Comparison of ENCODE assay signal across 1 cellular context in the genomic region with DNA sequence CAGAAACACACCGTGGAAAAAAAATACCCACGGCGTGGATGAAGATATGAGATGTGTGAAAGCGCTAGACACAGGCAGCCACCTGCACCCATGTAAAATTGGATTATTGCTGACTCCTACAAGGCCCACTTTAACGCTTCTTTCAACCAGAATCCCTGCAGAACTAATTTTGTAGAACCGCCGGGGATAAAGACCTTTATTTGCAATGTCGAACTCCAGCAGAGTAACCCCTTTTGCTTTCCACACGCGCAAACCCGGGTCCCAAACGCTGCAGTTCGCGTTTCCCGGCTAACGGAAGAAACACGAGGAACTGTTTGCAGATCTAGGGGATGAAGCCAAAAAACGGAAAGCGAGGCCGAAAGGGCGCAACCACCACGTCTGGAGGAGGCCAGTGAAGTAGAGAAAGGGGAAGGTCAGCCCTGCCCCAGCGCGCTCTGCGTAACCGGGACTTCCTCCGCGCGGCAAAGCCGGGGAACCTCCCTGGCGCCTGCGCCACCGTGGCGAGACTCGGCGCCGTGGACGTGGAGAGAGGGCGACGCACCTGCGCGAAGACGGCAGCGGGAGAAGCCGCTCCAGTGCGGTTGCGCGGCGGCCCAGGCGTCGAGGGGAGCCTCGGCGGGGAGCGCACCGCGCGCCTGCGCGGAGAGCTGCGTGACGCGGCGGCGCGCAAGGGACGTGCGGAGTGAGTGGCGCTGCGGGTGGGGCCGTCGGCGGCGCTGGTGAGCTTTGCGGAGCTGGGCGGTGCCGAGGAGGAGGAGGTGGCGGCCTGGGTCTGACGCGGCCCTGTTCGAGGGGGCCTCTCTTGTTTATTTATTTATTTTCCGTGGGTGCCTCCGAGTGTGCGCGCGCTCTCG.
A peak's percentile ranks its signal among the peaks of the same experiment; 100 is the strongest.
TF ChIP-seq lines count a peak whose summit lies in the region.

A gene (plus strand): TSS at position 729 of the 854 bp plus-strand sequence. CDS start 295 bp downstream, outside the sequence.

TF ChIP-seq in HepG2, 621 proteins besides CTCF, POLR2A, EP300 and RAD21 (continued from another document and continues in another):
- TF ChIP-seq TBL1XR1 (IDR thresholded peaks at IDR 0.05; ENCODE audit: borderline replicate concordance, low read length, partially characterized antibody) (no peak), TOE1 (CRISPR knock-in tag; IDR thresholded peaks at IDR 0.05) (peak; percentile 42; the same call in 1 of the 2 replicates), HOXA3 (CRISPR knock-in tag; IDR thresholded peaks at IDR 0.05) (peak; percentile 93), SNAI1 (CRISPR knock-in tag; IDR thresholded peaks at IDR 0.05; ENCODE audit: borderline replicate concordance) (peak; percentile 85; the same call in 1 of the 2 replicates), YY1 (IDR thresholded peaks at IDR 0.05; ENCODE audit: insufficient read depth, insufficient replicate concordance, low read depth, low read length) (no peak), MEF2D (CRISPR knock-in tag; IDR thresholded peaks at IDR 0.05) (peak; percentile 14; the same call in 1 of the 2 replicates), IRX3 (CRISPR knock-in tag; IDR thresholded peaks at IDR 0.05; ENCODE audit: borderline replicate concordance, low read depth) (peak; percentile 84; the same call in 1 of the 2 replicates), SAFB2 (CRISPR knock-in tag; IDR thresholded peaks at IDR 0.05; ENCODE audit: borderline replicate concordance, low read depth) (peak; percentile 74; the same call in 1 of the 2 replicates), ISX (CRISPR knock-in tag; conservative IDR thresholded peaks at IDR 0.05) (no peak), KDM4B (CRISPR knock-in tag; IDR thresholded peaks at IDR 0.05) (peak; percentile 56; the same call in 1 of the 2 replicates), MBD4 (IDR thresholded peaks at IDR 0.05; ENCODE audit: borderline replicate concordance, low read length) (0 out of 2 replicates have a peak, but pooled peaks have one; percentile 55), ZNF670 (CRISPR knock-in tag; IDR thresholded peaks at IDR 0.05; ENCODE audit: borderline replicate concordance) (peak; percentile 87; the same call in 1 of the 2 replicates), NKX3-1 (CRISPR knock-in tag; IDR thresholded peaks at IDR 0.05) (peak; percentile 86; the same call in 1 of the 2 replicates), HHEX (CRISPR knock-in tag; IDR thresholded peaks at IDR 0.05) (peak; percentile 46; the same call in 1 of the 2 replicates), SCMH1 (CRISPR knock-in tag; IDR thresholded peaks at IDR 0.05; ENCODE audit: borderline replicate concordance) (no peak), GABPB1 (CRISPR knock-in tag; IDR thresholded peaks at IDR 0.05) (peak; percentile 84), KMT2A (CRISPR knock-in tag; IDR thresholded peaks at IDR 0.05) (peak; percentile 84; the same call in 1 of the 2 replicates), ZNF83 (CRISPR knock-in tag; IDR thresholded peaks at IDR 0.05; ENCODE audit: borderline replicate concordance) (peak; percentile 84; the same call in 1 of the 2 replicates), KDM6A (CRISPR knock-in tag; IDR thresholded peaks at IDR 0.05; ENCODE audit: low read depth) (no peak), KLF16 (CRISPR knock-in tag; IDR thresholded peaks at IDR 0.05) (peak in 1 of 2 experiments; percentile 60; a peak in 2 of 4 replicates), ZNF430 (CRISPR knock-in tag; IDR thresholded peaks at IDR 0.05) (peak; percentile 94), ZNF562 (CRISPR knock-in tag; IDR thresholded peaks at IDR 0.05; ENCODE audit: borderline replicate concordance) (0 out of 2 replicates have a peak, but pooled peaks have one; percentile 6), HOXA7 (CRISPR knock-in tag; IDR thresholded peaks at IDR 0.05) (0 out of 2 replicates have a peak, but pooled peaks have one; percentile 23), ZNF354B (CRISPR knock-in tag; IDR thresholded peaks at IDR 0.05) (peak; percentile 96; the same call in 1 of the 2 replicates), TEAD3 (CRISPR knock-in tag; optimal IDR thresholded peaks at IDR 0.05; ENCODE audit: borderline replicate concordance) (peak; percentile 67), ZNF570 (CRISPR knock-in tag; IDR thresholded peaks at IDR 0.05; ENCODE audit: borderline replicate concordance) (no peak), ZNF556 (CRISPR knock-in tag; IDR thresholded peaks at IDR 0.05; ENCODE audit: borderline replicate concordance) (0 out of 2 replicates have a peak, but pooled peaks have one; percentile 20), NR1H2 (CRISPR knock-in tag; IDR thresholded peaks at IDR 0.05; ENCODE audit: borderline replicate concordance, low read depth) (peak; percentile 80; the same call in 1 of the 2 replicates), AHR (CRISPR knock-in tag; IDR thresholded peaks at IDR 0.05) (peak; percentile 95; the same call in 1 of the 2 replicates), RARA (CRISPR knock-in tag; IDR thresholded peaks at IDR 0.05) (peak; percentile 65; the same call in 1 of the 2 replicates), RFX3 (CRISPR knock-in tag; IDR thresholded peaks at IDR 0.05) (no peak), ZNF672 (CRISPR knock-in tag; IDR thresholded peaks at IDR 0.05) (peak; percentile 19; the same call in 1 of the 2 replicates), ZNF616 (CRISPR knock-in tag; IDR thresholded peaks at IDR 0.05; ENCODE audit: low read depth) (no peak), ZC3H13 (CRISPR knock-in tag; IDR thresholded peaks at IDR 0.05) (peak; percentile 37; the same call in 1 of the 2 replicates)
- TF ChIP-seq, protein P1, sequence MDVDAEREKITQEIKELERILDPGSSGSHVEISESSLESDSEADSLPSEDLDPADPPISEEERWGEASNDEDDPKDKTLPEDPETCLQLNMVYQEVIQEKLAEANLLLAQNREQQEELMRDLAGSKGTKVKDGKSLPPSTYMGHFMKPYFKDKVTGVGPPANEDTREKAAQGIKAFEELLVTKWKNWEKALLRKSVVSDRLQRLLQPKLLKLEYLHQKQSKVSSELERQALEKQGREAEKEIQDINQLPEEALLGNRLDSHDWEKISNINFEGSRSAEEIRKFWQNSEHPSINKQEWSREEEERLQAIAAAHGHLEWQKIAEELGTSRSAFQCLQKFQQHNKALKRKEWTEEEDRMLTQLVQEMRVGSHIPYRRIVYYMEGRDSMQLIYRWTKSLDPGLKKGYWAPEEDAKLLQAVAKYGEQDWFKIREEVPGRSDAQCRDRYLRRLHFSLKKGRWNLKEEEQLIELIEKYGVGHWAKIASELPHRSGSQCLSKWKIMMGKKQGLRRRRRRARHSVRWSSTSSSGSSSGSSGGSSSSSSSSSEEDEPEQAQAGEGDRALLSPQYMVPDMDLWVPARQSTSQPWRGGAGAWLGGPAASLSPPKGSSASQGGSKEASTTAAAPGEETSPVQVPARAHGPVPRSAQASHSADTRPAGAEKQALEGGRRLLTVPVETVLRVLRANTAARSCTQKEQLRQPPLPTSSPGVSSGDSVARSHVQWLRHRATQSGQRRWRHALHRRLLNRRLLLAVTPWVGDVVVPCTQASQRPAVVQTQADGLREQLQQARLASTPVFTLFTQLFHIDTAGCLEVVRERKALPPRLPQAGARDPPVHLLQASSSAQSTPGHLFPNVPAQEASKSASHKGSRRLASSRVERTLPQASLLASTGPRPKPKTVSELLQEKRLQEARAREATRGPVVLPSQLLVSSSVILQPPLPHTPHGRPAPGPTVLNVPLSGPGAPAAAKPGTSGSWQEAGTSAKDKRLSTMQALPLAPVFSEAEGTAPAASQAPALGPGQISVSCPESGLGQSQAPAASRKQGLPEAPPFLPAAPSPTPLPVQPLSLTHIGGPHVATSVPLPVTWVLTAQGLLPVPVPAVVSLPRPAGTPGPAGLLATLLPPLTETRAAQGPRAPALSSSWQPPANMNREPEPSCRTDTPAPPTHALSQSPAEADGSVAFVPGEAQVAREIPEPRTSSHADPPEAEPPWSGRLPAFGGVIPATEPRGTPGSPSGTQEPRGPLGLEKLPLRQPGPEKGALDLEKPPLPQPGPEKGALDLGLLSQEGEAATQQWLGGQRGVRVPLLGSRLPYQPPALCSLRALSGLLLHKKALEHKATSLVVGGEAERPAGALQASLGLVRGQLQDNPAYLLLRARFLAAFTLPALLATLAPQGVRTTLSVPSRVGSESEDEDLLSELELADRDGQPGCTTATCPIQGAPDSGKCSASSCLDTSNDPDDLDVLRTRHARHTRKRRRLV (CRISPR knock-in tag; IDR thresholded peaks at IDR 0.05): 0 out of 2 replicates have a peak, but pooled peaks have one; percentile 59
- TF ChIP-seq, protein P2, sequence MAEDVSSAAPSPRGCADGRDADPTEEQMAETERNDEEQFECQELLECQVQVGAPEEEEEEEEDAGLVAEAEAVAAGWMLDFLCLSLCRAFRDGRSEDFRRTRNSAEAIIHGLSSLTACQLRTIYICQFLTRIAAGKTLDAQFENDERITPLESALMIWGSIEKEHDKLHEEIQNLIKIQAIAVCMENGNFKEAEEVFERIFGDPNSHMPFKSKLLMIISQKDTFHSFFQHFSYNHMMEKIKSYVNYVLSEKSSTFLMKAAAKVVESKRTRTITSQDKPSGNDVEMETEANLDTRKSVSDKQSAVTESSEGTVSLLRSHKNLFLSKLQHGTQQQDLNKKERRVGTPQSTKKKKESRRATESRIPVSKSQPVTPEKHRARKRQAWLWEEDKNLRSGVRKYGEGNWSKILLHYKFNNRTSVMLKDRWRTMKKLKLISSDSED (CRISPR knock-in tag; IDR thresholded peaks at IDR 0.05): no peak
- TF ChIP-seq, protein P3, sequence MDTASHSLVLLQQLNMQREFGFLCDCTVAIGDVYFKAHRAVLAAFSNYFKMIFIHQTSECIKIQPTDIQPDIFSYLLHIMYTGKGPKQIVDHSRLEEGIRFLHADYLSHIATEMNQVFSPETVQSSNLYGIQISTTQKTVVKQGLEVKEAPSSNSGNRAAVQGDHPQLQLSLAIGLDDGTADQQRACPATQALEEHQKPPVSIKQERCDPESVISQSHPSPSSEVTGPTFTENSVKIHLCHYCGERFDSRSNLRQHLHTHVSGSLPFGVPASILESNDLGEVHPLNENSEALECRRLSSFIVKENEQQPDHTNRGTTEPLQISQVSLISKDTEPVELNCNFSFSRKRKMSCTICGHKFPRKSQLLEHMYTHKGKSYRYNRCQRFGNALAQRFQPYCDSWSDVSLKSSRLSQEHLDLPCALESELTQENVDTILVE (CRISPR knock-in tag; IDR thresholded peaks at IDR 0.05): peak; percentile 95
- TF ChIP-seq, protein P4, sequence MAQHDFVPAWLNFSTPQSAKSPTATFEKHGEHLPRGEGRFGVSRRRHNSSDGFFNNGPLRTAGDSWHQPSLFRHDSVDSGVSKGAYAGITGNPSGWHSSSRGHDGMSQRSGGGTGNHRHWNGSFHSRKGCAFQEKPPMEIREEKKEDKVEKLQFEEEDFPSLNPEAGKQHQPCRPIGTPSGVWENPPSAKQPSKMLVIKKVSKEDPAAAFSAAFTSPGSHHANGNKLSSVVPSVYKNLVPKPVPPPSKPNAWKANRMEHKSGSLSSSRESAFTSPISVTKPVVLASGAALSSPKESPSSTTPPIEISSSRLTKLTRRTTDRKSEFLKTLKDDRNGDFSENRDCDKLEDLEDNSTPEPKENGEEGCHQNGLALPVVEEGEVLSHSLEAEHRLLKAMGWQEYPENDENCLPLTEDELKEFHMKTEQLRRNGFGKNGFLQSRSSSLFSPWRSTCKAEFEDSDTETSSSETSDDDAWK (CRISPR knock-in tag; IDR thresholded peaks at IDR 0.05): no peak
- TF ChIP-seq, protein P5, sequence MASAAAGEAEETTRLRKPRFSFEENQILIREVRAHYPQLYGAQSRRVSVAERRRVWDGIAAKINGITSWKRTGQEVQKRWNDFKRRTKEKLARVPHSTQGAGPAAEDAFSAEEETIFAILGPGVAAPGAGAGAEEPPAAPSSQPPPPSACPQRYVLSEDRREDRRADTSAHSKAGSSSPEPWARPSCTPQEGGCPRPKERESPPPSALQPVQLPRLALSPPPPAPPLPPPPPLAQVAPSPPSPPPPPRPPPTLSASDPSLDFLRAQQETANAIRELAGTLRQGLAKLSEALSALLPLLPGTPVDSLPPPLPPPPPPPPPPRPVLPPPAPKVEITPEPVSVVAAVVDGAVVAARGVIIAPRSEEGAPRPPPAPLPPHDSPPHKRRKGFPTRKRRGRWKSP (CRISPR knock-in tag; IDR thresholded peaks at IDR 0.05): peak; percentile 97
- TF ChIP-seq, protein P6, sequence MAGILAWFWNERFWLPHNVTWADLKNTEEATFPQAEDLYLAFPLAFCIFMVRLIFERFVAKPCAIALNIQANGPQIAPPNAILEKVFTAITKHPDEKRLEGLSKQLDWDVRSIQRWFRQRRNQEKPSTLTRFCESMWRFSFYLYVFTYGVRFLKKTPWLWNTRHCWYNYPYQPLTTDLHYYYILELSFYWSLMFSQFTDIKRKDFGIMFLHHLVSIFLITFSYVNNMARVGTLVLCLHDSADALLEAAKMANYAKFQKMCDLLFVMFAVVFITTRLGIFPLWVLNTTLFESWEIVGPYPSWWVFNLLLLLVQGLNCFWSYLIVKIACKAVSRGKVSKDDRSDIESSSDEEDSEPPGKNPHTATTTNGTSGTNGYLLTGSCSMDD (CRISPR knock-in tag; IDR thresholded peaks at IDR 0.05): no peak
- TF ChIP-seq, protein P7, sequence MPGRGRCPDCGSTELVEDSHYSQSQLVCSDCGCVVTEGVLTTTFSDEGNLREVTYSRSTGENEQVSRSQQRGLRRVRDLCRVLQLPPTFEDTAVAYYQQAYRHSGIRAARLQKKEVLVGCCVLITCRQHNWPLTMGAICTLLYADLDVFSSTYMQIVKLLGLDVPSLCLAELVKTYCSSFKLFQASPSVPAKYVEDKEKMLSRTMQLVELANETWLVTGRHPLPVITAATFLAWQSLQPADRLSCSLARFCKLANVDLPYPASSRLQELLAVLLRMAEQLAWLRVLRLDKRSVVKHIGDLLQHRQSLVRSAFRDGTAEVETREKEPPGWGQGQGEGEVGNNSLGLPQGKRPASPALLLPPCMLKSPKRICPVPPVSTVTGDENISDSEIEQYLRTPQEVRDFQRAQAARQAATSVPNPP (CRISPR knock-in tag; IDR thresholded peaks at IDR 0.05): no peak; the same call in 1 of the 2 replicates
- TF ChIP-seq, protein P8, sequence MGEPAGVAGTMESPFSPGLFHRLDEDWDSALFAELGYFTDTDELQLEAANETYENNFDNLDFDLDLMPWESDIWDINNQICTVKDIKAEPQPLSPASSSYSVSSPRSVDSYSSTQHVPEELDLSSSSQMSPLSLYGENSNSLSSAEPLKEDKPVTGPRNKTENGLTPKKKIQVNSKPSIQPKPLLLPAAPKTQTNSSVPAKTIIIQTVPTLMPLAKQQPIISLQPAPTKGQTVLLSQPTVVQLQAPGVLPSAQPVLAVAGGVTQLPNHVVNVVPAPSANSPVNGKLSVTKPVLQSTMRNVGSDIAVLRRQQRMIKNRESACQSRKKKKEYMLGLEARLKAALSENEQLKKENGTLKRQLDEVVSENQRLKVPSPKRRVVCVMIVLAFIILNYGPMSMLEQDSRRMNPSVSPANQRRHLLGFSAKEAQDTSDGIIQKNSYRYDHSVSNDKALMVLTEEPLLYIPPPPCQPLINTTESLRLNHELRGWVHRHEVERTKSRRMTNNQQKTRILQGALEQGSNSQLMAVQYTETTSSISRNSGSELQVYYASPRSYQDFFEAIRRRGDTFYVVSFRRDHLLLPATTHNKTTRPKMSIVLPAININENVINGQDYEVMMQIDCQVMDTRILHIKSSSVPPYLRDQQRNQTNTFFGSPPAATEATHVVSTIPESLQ (CRISPR knock-in tag; conservative IDR thresholded peaks at IDR 0.05): peak; percentile 50
